Comparison of ENCODE assay signal across 6 cellular contexts in genomic region chr22:18511327-18511726, GRCh38. TPM values are rescaled to one million over a fixed set of nuclear protein-coding genes. Genes with fewer than 3 reads are reported as not detected.
"Had no signal": no experiment of that assay in that cellular context is flagged by ENCODE, and none has a peak within 500 bp of the region (broad histone marks: within the 10 kb centered on the region; RNA-seq: fewer than 3 reads in every experiment).

No MANE protein-coding gene starts in this region.

RNA-seq across cellular contexts. Expression of gene GGTLC3, which starts 6.6 kb away (rescaled TPM):
- total RNA-seq: LHCN-M2, MCF 10A, NCI-H460, PC-3, Right ventricle myocardium superior, T-cell had no signal

RNA-seq across cellular contexts. Expression of gene TMEM191B, which starts 16.3 kb away (rescaled TPM):
- total RNA-seq: MCF 10A had no signal
